ENCODE assay signal across 10 cellular contexts in genomic region chr1:63731117-63732043, GRCh38. TPM values are rescaled to one million over a fixed set of nuclear protein-coding genes. Genes with fewer than 3 reads are reported as not detected.
DNase-seq lines count a peak whose midpoint lies in the region; ATAC-seq and TF ChIP-seq lines count a peak whose summit lies in the region.
"Had no signal": no experiment of that assay in that cellular context is flagged by ENCODE, and none has a peak within 500 bp of the region (broad histone marks: within the 10 kb centered on the region; RNA-seq: fewer than 3 reads in every experiment).

No MANE protein-coding gene starts in this region.

- ATAC-seq in activated T-cell treated with anti-CD3 and anti-CD28 coated beads, Interleukin-2, amount 50 U/mL, for 4 hours = no peak

- H3K79me2 ChIP-seq in neural progenitor cell (ENCODE audit: low read depth) = no peaks in the 10 kb centered on the region

- H3K36me3 ChIP-seq in H7 (replicated peaks; ENCODE audit: control insufficient read depth, insufficient read depth, low read length) (no peaks in the 10 kb centered on the region), spleen (no peaks in the 10 kb centered on the region), neural progenitor cell (no peaks in the 10 kb centered on the region)

- H3K9ac ChIP-seq in neural progenitor cell = no peak overlapping the region

- H3K9me3 Mint-ChIP-seq in activated T-cell treated with anti-CD3 and anti-CD28 coated beads, Interleukin-2, amount 50 U/mL, for 4 hours = peaks cover 9% of the 10 kb centered on the region
- peaks cover 14% of the 10 kb centered on the region for H3K9me3 Mint-ChIP-seq in neural progenitor cell

- TF ChIP-seq CTCF in spleen (IDR thresholded peaks at IDR 0.05 in 8 of 11, conservative IDR thresholded peaks at IDR 0.05 in 3 of 11) = no peak
- no peak for TF ChIP-seq CTCF in neural progenitor cell (IDR thresholded peaks at IDR 0.05)

- H3K27ac ChIP-seq in spleen = peak overlapping the region in 7 of 8 donors; percentile 5 to 47 (median 41)
- no peak overlapping the region for H3K27ac ChIP-seq in neural progenitor cell

- DNase-seq in H7 = peak; percentile 38
- peak; percentile 98 for DNase-seq in amniotic epithelial cell (ENCODE audit: low read depth)
- DNase-seq in iPS DF 4.7 (ENCODE audit: extremely low read depth, low spot score) = peak; percentile 64
- no peak for DNase-seq in spleen
- DNase-seq in NCI-H524 treated with DMSO at 0.1 percent for 48 hours (lab: John Stamatoyannopoulos, UW) = no peak
- DNase-seq in NOMO-1 treated with dmso at 0.1 percent for 144 hours (lab: John Stamatoyannopoulos, UW; ENCODE audit: unreplicated experiment) = no peak
- no peak for DNase-seq in activated T-cell treated with anti-CD3 and anti-CD28 coated beads, Interleukin-2, amount 50 U/mL, for 4 hours
- DNase-seq in neural progenitor cell (ENCODE audit: low spot score) = no peak
- DNase-seq: substantia nigra had no signal

- H3K4me3 ChIP-seq in H7 (ENCODE audit: insufficient read depth, low read depth, low read length) (no peak overlapping the region), spleen (peak overlapping the region in 2 of 8 donors; percentile 10 to 21), neural progenitor cell (no peak overlapping the region)

- H3F3A ChIP-seq in neural progenitor cell (ENCODE audit: low read depth) = peaks cover 7% of the 10 kb centered on the region

- intact Hi-C loops in spleen (cut with DNase I; ENCODE audit: low total_unique reads) = no loop called here

- H2AFZ ChIP-seq in neural progenitor cell (replicated peaks) = no peak overlapping the region

- peaks cover 0 to 8% (median 0%) of the 10 kb centered on the region in 8 donors for H3K9me3 ChIP-seq in spleen
- peaks cover 6% of the 10 kb centered on the region for H3K9me3 ChIP-seq in neural progenitor cell (ENCODE audit: low read depth)

- H3K27me3 Mint-ChIP-seq in activated T-cell treated with anti-CD3 and anti-CD28 coated beads, Interleukin-2, amount 50 U/mL, for 4 hours (ENCODE audit: low read depth) = peaks cover 4% of the 10 kb centered on the region
- H3K27me3 Mint-ChIP-seq in neural progenitor cell (ENCODE audit: insufficient read depth, low read depth) = peaks cover 5% of the 10 kb centered on the region

- H3K36me3 Mint-ChIP-seq in activated T-cell treated with anti-CD3 and anti-CD28 coated beads, Interleukin-2, amount 50 U/mL, for 4 hours (ENCODE audit: insufficient read depth) = peaks cover 1% of the 10 kb centered on the region
- peaks cover 2% of the 10 kb centered on the region for H3K36me3 Mint-ChIP-seq in neural progenitor cell

- TF ChIP-seq POLR2A in spleen (IDR thresholded peaks at IDR 0.05) = no peak

- no peak overlapping the region for H3K27ac Mint-ChIP-seq in neural progenitor cell

- no peak overlapping the region for H3K4me3 Mint-ChIP-seq in activated T-cell treated with anti-CD3 and anti-CD28 coated beads, Interleukin-2, amount 50 U/mL, for 4 hours
- no peak overlapping the region for H3K4me3 Mint-ChIP-seq in neural progenitor cell
- H3K4me3 Mint-ChIP-seq: neural crest cell had no signal

- H3K4me1 ChIP-seq in spleen = peaks cover 0 to 7% (median 0%) of the 10 kb centered on the region in 6 donors
- H3K4me1 ChIP-seq in neural progenitor cell = peaks cover 4% of the 10 kb centered on the region

- no peaks in the 10 kb centered on the region for H4K20me1 ChIP-seq in neural progenitor cell (ENCODE audit: low read depth)

- 57 to 76% (median 62%) methylated on average over 9 of the region's 9 CpGs for WGBS in spleen, 5 donors

- H3K27me3 ChIP-seq in H7 (ENCODE audit: control insufficient read depth, insufficient read depth, low read length) (no peaks in the 10 kb centered on the region), spleen (replicated peaks in 1 of 7) (no peaks in the 10 kb centered on the region), neural progenitor cell (no peaks in the 10 kb centered on the region)

- H3K4me1 Mint-ChIP-seq in activated T-cell treated with anti-CD3 and anti-CD28 coated beads, Interleukin-2, amount 50 U/mL, for 4 hours (ENCODE audit: low read depth) = no peaks in the 10 kb centered on the region
- H3K4me1 Mint-ChIP-seq in neural progenitor cell = peaks cover 27% of the 10 kb centered on the region

- no peak overlapping the region for H3K4me2 ChIP-seq in neural progenitor cell

RNA-seq across cellular contexts. Expression of gene ROR1, which starts 42.4 kb away (rescaled TPM):
- total RNA-seq in H7 (2014; rRNA removed; shearing (Covaris generic)) = 63.4 and 94.3 TPM in 2 replicates
- total RNA-seq in spleen (10 to 100 TPM in 2 of 7 donors, 1 to 10 TPM in 5; 4.6 to 12.3 (median 8.2) TPM), neural progenitor cell (ENCODE audit: low replicate concordance) (30.3 and 32.0 TPM in 2 replicates)
- under 1 TPM; 0.43 to 0.61 (median 0.47) TPM for polyA plus RNA-seq in spleen
- under 1 TPM; 0.08 to 0.38 (median 0.18) TPM for total RNA-seq in activated T-cell treated with anti-CD3 and anti-CD28 coated beads, Interleukin-2, amount 50 U/mL, for 4 hours

Comparison
In these comparisons a context has a peak if more than half of its experiments do, and no peak if none do; other contexts are left out.
1. DNase-seq: peak in H7 (single experiment), amniotic epithelial cell (single experiment) and iPS DF 4.7 (single experiment); none in spleen (single experiment), NCI-H524 treated with DMSO at 0.1 percent for 48 hours (single experiment), NOMO-1 treated with dmso at 0.1 percent for 144 hours (single experiment), activated T-cell treated with anti-CD3 and anti-CD28 coated beads, Interleukin-2, amount 50 U/mL, for 4 hours (single experiment) and neural progenitor cell (single experiment).
2. RNA of gene ROR1, which starts 42.4 kb away (total RNA-seq): 63.4 to 94.3 TPM in H7, 30.3 to 32.0 TPM in neural progenitor cell and 4.6 to 12.3 TPM in spleen; 0.08 to 0.38 TPM in activated T-cell treated with anti-CD3 and anti-CD28 coated beads, Interleukin-2, amount 50 U/mL, for 4 hours; every median in the first group is over 4 times any median in the second.